In the genomic region with DNA sequence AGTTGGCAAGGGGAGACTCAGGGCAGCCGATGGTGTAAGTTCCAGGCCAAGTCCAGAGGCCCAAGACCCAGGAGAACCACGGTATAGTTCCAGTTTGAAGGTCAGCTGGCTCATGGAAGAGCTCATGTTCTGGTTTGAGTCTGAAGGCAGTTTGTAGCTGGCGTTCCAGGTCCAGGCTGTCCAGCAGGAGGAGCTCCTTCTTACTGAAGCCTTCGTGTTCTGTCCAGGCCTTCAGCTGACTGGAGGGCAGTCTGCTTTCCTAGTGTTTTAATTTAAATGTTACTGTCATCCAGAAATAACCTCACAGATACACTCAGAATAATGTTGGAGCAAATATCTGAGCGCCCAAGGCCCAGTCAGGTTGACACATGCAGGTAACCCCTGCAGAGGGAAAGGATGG, we compare ENCODE assay signal across 8 cellular contexts. TPM values are rescaled to one million over a fixed set of nuclear protein-coding genes. Genes with fewer than 3 reads are reported as not detected.
DNase-seq lines count a peak whose midpoint lies in the region; ATAC-seq and TF ChIP-seq lines count a peak whose summit lies in the region.

No MANE protein-coding gene starts in this region.

- H3K4ac ChIP-seq in mesendoderm (ENCODE audit: low read depth, low read length), result no peak overlapping the region

- H3K56ac ChIP-seq in mesendoderm (ENCODE audit: low read length), result peak overlapping the region; percentile 25

- peaks cover 44% of the 10 kb centered on the region for H3K79me2 ChIP-seq in mesendoderm (ENCODE audit: control insufficient read depth, insufficient read depth, low read length)

- peaks cover 25% of the 10 kb centered on the region for H3K79me1 ChIP-seq in mesendoderm (ENCODE audit: low read length)

- TF ChIP-seq CTCF in AG10803 (conservative IDR thresholded peaks at IDR 0.05; ENCODE audit: low read length), result peak; percentile 67

- no peak overlapping the region for H3K18ac ChIP-seq in mesendoderm (ENCODE audit: low read length)

- H3K27ac ChIP-seq in mesendoderm (ENCODE audit: low read depth, low read length), result no peak overlapping the region

- no peak overlapping the region for H2AK5ac ChIP-seq in mesendoderm (ENCODE audit: low read length)

- H3K4me2 ChIP-seq in mesendoderm (ENCODE audit: low read length), result no peak overlapping the region

- H2BK5ac ChIP-seq in mesendoderm (ENCODE audit: low read length), result no peak overlapping the region

- no peak overlapping the region for H4K8ac ChIP-seq in mesendoderm (ENCODE audit: low read depth, low read length)

- H3K27me3 ChIP-seq in mesendoderm (ENCODE audit: insufficient read depth, low read length, poor library complexity), result no peaks in the 10 kb centered on the region

- no peak for ATAC-seq in GM19395 (IDR thresholded peaks at IDR 0.05; ENCODE audit: unreplicated experiment)

- no peaks in the 10 kb centered on the region for H3K4me1 ChIP-seq in mesendoderm (ENCODE audit: control insufficient read depth, low read depth, low read length)

- peaks cover 14% of the 10 kb centered on the region for H3K36me3 ChIP-seq in mesendoderm (ENCODE audit: control insufficient read depth, insufficient read depth, low read length)

- no peak overlapping the region for H3K4me3 ChIP-seq in AG10803 (ENCODE audit: low read length)
- H3K4me3 ChIP-seq in mesendoderm (ENCODE audit: low read length), result no peak overlapping the region

- H2BK120ac ChIP-seq in mesendoderm (ENCODE audit: low read depth, low read length), result no peak overlapping the region

- H3K23ac ChIP-seq in mesendoderm (ENCODE audit: low read length), result no peak overlapping the region

- peak overlapping the region; percentile 13 for H3K9ac ChIP-seq in mesendoderm (ENCODE audit: low read length)

- H4K5ac ChIP-seq in mesendoderm (ENCODE audit: low read length), result no peak overlapping the region

- WGBS in mesendoderm (ENCODE audit: extremely low coverage, insufficient coverage, low lambda C conversion rate), result no CpG with 5 or more reads among the region's 5 CpGs

- peak; percentile 58 for DNase-seq in AG10803 (ENCODE audit: low read depth)
- peak; percentile 77 for DNase-seq in HuH-7 (ENCODE audit: low spot score)
- DNase-seq in cerebellum (ENCODE audit: low spot score), result peak; percentile 65
- DNase-seq in mesendoderm, result peak; percentile 67
- DNase-seq in NCI-H2171 treated with DMSO at 0.1 percent for 48 hours (lab: John Stamatoyannopoulos, UW), result no peak
- no peak for DNase-seq in NCI-H69 (lab: John Stamatoyannopoulos, UW)
- no peak for DNase-seq in NCI-H2081 treated with DMSO at 0.1 percent for 48 hours (lab: John Stamatoyannopoulos, UW)

- H2BK15ac ChIP-seq in mesendoderm (replicated peaks; ENCODE audit: low read depth), result no peak overlapping the region

RNA-seq across cellular contexts. Expression of gene SUN1, which starts 4.2 kb away (rescaled TPM):
- 291 TPM for total RNA-seq in cerebellum
- 47.7 TPM for polyA plus RNA-seq in mesendoderm (2013, experiment 1 of 2)
- polyA plus RNA-seq in mesendoderm (2013, experiment 2 of 2), result 47.9 TPM

RNA-seq across cellular contexts. Expression of gene GET4, which starts 39.9 kb away (rescaled TPM):
- total RNA-seq in cerebellum, result 15.7 TPM
- polyA plus RNA-seq in mesendoderm (2013, experiment 1 of 2), result 35.9 TPM
- polyA plus RNA-seq in mesendoderm (2013, experiment 2 of 2), result 35.8 TPM

Comparison
In these comparisons a context has a peak if more than half of its experiments do, and no peak if none do; other contexts are left out.
1. DNase-seq: peak in AG10803 (single experiment), HuH-7 (single experiment), cerebellum (single experiment) and mesendoderm (single experiment); none in NCI-H2171 treated with DMSO at 0.1 percent for 48 hours (single experiment), NCI-H69 (single experiment) and NCI-H2081 treated with DMSO at 0.1 percent for 48 hours (single experiment).